17 cellular contexts compared by ENCODE assay signal in genomic region chr22:39341179-39341578, GRCh38. TPM values are rescaled to one million over a fixed set of nuclear protein-coding genes. Genes with fewer than 3 reads are reported as not detected.
DNase-seq lines count a peak whose midpoint lies in the region; ATAC-seq, FAIRE-seq and TF ChIP-seq lines count a peak whose summit lies in the region.
"Had no signal": no experiment of that assay in that cellular context is flagged by ENCODE, and none has a peak within 500 bp of the region (broad histone marks: within the 10 kb centered on the region; RNA-seq: fewer than 3 reads in every experiment).

No MANE protein-coding gene starts in this region.

- no peaks in the 10 kb centered on the region for H4K20me1 ChIP-seq in osteoblast (ENCODE audit: insufficient read depth, low read length)
- H4K20me1 ChIP-seq: BLaER1 had no signal

- H3K27me3 Mint-ChIP-seq in activated CD4-positive, alpha-beta T cell treated with anti-CD3 and anti-CD28 coated beads, Interleukin-2, amount 10 ng/mL, durations not matched to agents 24 days and 14 days: peaks cover 34% of the 10 kb centered on the region
- H3K27me3 Mint-ChIP-seq in Caco-2 (ENCODE audit: insufficient read depth, unreplicated experiment): no peaks in the 10 kb centered on the region

- H3K4me1 ChIP-seq in ectodermal cell (ENCODE audit: control insufficient read depth, insufficient read depth, low read length) (no peaks in the 10 kb centered on the region), osteoblast (ENCODE audit: insufficient read depth, low read length) (peaks cover 6% of the 10 kb centered on the region), psoas muscle (no peaks in the 10 kb centered on the region), Caco-2 (peaks cover 10% of the 10 kb centered on the region)
- no peaks in the 10 kb centered on the region for H3K4me1 ChIP-seq in effector memory CD4-positive, alpha-beta T cell (ENCODE audit: control insufficient read depth, insufficient read depth, low read length, poor library complexity, severe bottlenecking)

- ATAC-seq in psoas muscle: no peak
- ATAC-seq: GM12878, HCT116 had no signal

- peak; percentile 26 for FAIRE-seq in HTR-8/SVneo (lab: Jason Lieb, UNC)
- FAIRE-seq: GM12878, GM18507 had no signal

- H3K4me3 ChIP-seq in ectodermal cell (ENCODE audit: insufficient read depth, low read depth, low read length) (no peak overlapping the region), osteoblast (ENCODE audit: insufficient read depth, low read length) (no peak overlapping the region), psoas muscle (no peak overlapping the region), Caco-2 (ENCODE audit: low read depth, low read length) (no peak overlapping the region)
- H3K4me3 ChIP-seq in effector memory CD4-positive, alpha-beta T cell (ENCODE audit: insufficient read depth, low read depth, low read length, poor library complexity, severe bottlenecking): no peak overlapping the region
- H3K4me3 ChIP-seq: BLaER1, GM12878 had no signal

- no peaks in the 10 kb centered on the region for H3K9me3 Mint-ChIP-seq in activated CD4-positive, alpha-beta T cell treated with anti-CD3 and anti-CD28 coated beads, Interleukin-2, amount 10 ng/mL, durations not matched to agents 24 days and 14 days
- H3K9me3 Mint-ChIP-seq in Caco-2 (ENCODE audit: unreplicated experiment): no peaks in the 10 kb centered on the region
- H3K9me3 Mint-ChIP-seq: CD8-positive, alpha-beta memory T cell had no signal

- CTCF ChIA-PET in Caco-2 (lab: Charles Lee): no interaction called here

- TF ChIP-seq CTCF in osteoblast (IDR thresholded peaks at IDR 0.05; ENCODE audit: extremely low read depth, low read depth, low read length) (no peak), psoas muscle (IDR thresholded peaks at IDR 0.05) (no peak), Caco-2 (IDR thresholded peaks at IDR 0.05; ENCODE audit: insufficient read depth in 1 of 2, low read depth in 1 of 2, low read length in 1 of 2, severe bottlenecking in 1 of 2, unreplicated experiment in 1 of 2) (no peak)

- POLR2A ChIA-PET in Caco-2 (lab: Charles Lee): interaction anchor here (0.5 kb wide), 1 partner anchor 52 kb away, joined by 3 read pairs; no protein-coding TSS in a partner anchor

- no peak overlapping the region for H2AFZ ChIP-seq in osteoblast (ENCODE audit: low read length)

- H3K27me3 ChIP-seq in ectodermal cell (ENCODE audit: control insufficient read depth, insufficient read depth, low read length, poor library complexity, severe bottlenecking) (peaks cover 3% of the 10 kb centered on the region), osteoblast (ENCODE audit: insufficient read depth, low read length) (peaks cover 7% of the 10 kb centered on the region), psoas muscle (ENCODE audit: insufficient read depth in 3 of 3, low read length in 2 of 3) (peaks cover 0 to 3% (median 0%) of the 10 kb centered on the region in 3 donors), Caco-2 (replicated peaks; ENCODE audit: control insufficient read depth, insufficient read depth, low read length) (no peaks in the 10 kb centered on the region)
- no peaks in the 10 kb centered on the region for H3K27me3 ChIP-seq in effector memory CD4-positive, alpha-beta T cell (replicated peaks; ENCODE audit: control insufficient read depth, insufficient read depth, low read length, poor library complexity, severe bottlenecking)
- H3K27me3 ChIP-seq: BLaER1 had no signal

- no peak overlapping the region for H3K27ac Mint-ChIP-seq in activated CD4-positive, alpha-beta T cell treated with anti-CD3 and anti-CD28 coated beads, Interleukin-2, amount 10 ng/mL, durations not matched to agents 24 days and 14 days
- H3K27ac Mint-ChIP-seq in Caco-2 (ENCODE audit: unreplicated experiment): no peak overlapping the region
- H3K27ac Mint-ChIP-seq: CD8-positive, alpha-beta memory T cell had no signal

- no peaks in the 10 kb centered on the region for H3K36me3 Mint-ChIP-seq in activated CD4-positive, alpha-beta T cell treated with anti-CD3 and anti-CD28 coated beads, Interleukin-2, amount 10 ng/mL, durations not matched to agents 24 days and 14 days (ENCODE audit: low read depth)
- no peaks in the 10 kb centered on the region for H3K36me3 Mint-ChIP-seq in Caco-2 (ENCODE audit: insufficient read depth, unreplicated experiment)
- H3K36me3 Mint-ChIP-seq: CD8-positive, alpha-beta memory T cell had no signal

- H3K4me3 Mint-ChIP-seq in activated CD4-positive, alpha-beta T cell treated with anti-CD3 and anti-CD28 coated beads, Interleukin-2, amount 10 ng/mL, durations not matched to agents 24 days and 14 days: no peak overlapping the region
- H3K4me3 Mint-ChIP-seq in Caco-2 (ENCODE audit: unreplicated experiment): no peak overlapping the region
- H3K4me3 Mint-ChIP-seq: CD8-positive, alpha-beta memory T cell had no signal

- intact Hi-C loops in activated CD4-positive, alpha-beta T cell treated with anti-CD3 and anti-CD28 coated beads, Interleukin-2, amount 10 ng/mL, durations not matched to agents 24 days and 14 days (cut with micrococcal nuclease): no loop called here
- intact Hi-C loops in psoas muscle (cut with DNase I): loop anchor here (5.0 to 10.0 kb wide), 2 partner anchors 174 to 186 kb away; no protein-coding TSS in a partner anchor
- intact Hi-C loops in Caco-2 (cut with micrococcal nuclease; ENCODE audit: unreplicated experiment): loop anchor here (10.0 kb wide), 2 partner anchors 54 to 184 kb away; partner anchors contain the start of genes ATF4 and TAB1

- no TSS peak for BruUV-seq in Caco-2 (replicated peaks; lab: Mats Ljungman, UMichigan)

- H3K79me2 ChIP-seq in osteoblast (ENCODE audit: insufficient read depth, low read length): no peaks in the 10 kb centered on the region

- H3K36me3 ChIP-seq in ectodermal cell (ENCODE audit: control insufficient read depth, insufficient read depth, low read length): no peaks in the 10 kb centered on the region
- no peaks in the 10 kb centered on the region for H3K36me3 ChIP-seq in osteoblast (ENCODE audit: insufficient read depth, low read length)
- H3K36me3 ChIP-seq in psoas muscle (ENCODE audit: insufficient read depth in 1 of 2, low read depth in 1 of 2): no peaks in the 10 kb centered on the region
- no peaks in the 10 kb centered on the region for H3K36me3 ChIP-seq in effector memory CD4-positive, alpha-beta T cell (ENCODE audit: control insufficient read depth, insufficient read depth, low read length)
- H3K36me3 ChIP-seq in Caco-2 (ENCODE audit: control insufficient read depth, insufficient read depth, low read length): no peaks in the 10 kb centered on the region
- H3K36me3 ChIP-seq: BLaER1 had no signal

- no peak overlapping the region for H3K4me2 ChIP-seq in osteoblast (ENCODE audit: insufficient read depth, low read length)
- H3K4me2 ChIP-seq: BLaER1 had no signal

- peaks cover 4% of the 10 kb centered on the region for H3K4me1 Mint-ChIP-seq in activated CD4-positive, alpha-beta T cell treated with anti-CD3 and anti-CD28 coated beads, Interleukin-2, amount 10 ng/mL, durations not matched to agents 24 days and 14 days
- H3K4me1 Mint-ChIP-seq in Caco-2 (ENCODE audit: low read depth, unreplicated experiment): peaks cover 12% of the 10 kb centered on the region

- H3K9me3 ChIP-seq in ectodermal cell (ENCODE audit: control insufficient read depth, low read length) (no peaks in the 10 kb centered on the region), osteoblast (ENCODE audit: low read depth, low read length) (no peaks in the 10 kb centered on the region), psoas muscle (no peaks in the 10 kb centered on the region), Caco-2 (no peaks in the 10 kb centered on the region)
- no peaks in the 10 kb centered on the region for H3K9me3 ChIP-seq in effector memory CD4-positive, alpha-beta T cell (ENCODE audit: control insufficient read depth, low read length)
- H3K9me3 ChIP-seq: BLaER1 had no signal

- H3K27ac ChIP-seq in ectodermal cell (ENCODE audit: insufficient read depth, low read depth, low read length, poor library complexity, severe bottlenecking): peak overlapping the region; percentile 8
- H3K27ac ChIP-seq in osteoblast (ENCODE audit: low read depth, low read length): no peak overlapping the region
- H3K27ac ChIP-seq in psoas muscle: no peak overlapping the region
- H3K27ac ChIP-seq in effector memory CD4-positive, alpha-beta T cell (ENCODE audit: insufficient read depth, low read length, poor library complexity, severe bottlenecking): no peak overlapping the region
- H3K27ac ChIP-seq: 22Rv1, BLaER1 had no signal

- WGBS in ectodermal cell, 2 experiments: 66 to 68% methylated on average over 3 of the region's 3 CpGs
- WGBS in psoas muscle, 3 donors: 70 to 82% (median 76%) methylated on average over 3 of the region's 3 CpGs

- peak; percentile 49 for DNase-seq in activated CD4-positive, alpha-beta T cell treated with anti-CD3 and anti-CD28 coated beads, Interleukin-2, amount 10 ng/mL, durations not matched to agents 24 days and 14 days
- DNase-seq in activated CD4-positive, alpha-beta T cell treated with anti-CD3 and anti-CD28 coated beads, Interleukin-2, amount 50 U/mL, for 4 hours: no peak
- DNase-seq in HTR-8/SVneo (ENCODE audit: insufficient read length, low spot score): no peak
- peak; percentile 39 for DNase-seq in osteoblast (ENCODE audit: insufficient read length, low spot score, missing footprints)
- no peak for DNase-seq in psoas muscle
- DNase-seq in effector memory CD4-positive, alpha-beta T cell: no peak
- DNase-seq in Caco-2: no peak
- DNase-seq: AML-193; CD8-positive, alpha-beta memory T cell; DMS 273 treated with DMSO at 0.1 percent for 48 hours; KG1 had no signal

RNA-seq across cellular contexts. Expression of gene SYNGR1, which starts 8.6 kb away (rescaled TPM):
- not detected in 2 replicates for total RNA-seq in activated CD4-positive, alpha-beta T cell treated with anti-CD3 and anti-CD28 coated beads, Interleukin-2, amount 10 ng/mL, durations not matched to agents 24 days and 14 days
- polyA plus RNA-seq in ectodermal cell (2013, experiment 1 of 4): 33.4 TPM
- 31.1 TPM for polyA plus RNA-seq in ectodermal cell (2013, experiment 2 of 4)
- polyA plus RNA-seq in ectodermal cell (2013, experiment 3 of 4): 30.1 TPM
- polyA plus RNA-seq in ectodermal cell (2013, experiment 4 of 4): 32.9 TPM
- total RNA-seq in osteoblast (2.1 and 3.6 TPM in 2 replicates), psoas muscle (10 to 100 TPM; 15.3 to 20.4 (median 16.0) TPM), Caco-2 (2022) (20.2 and 21.9 TPM in 2 replicates)
- 10 to 100 TPM; 28.5 to 39.9 (median 37.1) TPM for polyA plus RNA-seq in psoas muscle

RNA-seq across cellular contexts. Expression of gene RPL3, which starts 21.8 kb away (rescaled TPM):
- 2,129 and 2,132 TPM in 2 replicates for total RNA-seq in activated CD4-positive, alpha-beta T cell treated with anti-CD3 and anti-CD28 coated beads, Interleukin-2, amount 10 ng/mL, durations not matched to agents 24 days and 14 days
- polyA plus RNA-seq in ectodermal cell (2013, experiment 1 of 4): 3,399 TPM
- polyA plus RNA-seq in ectodermal cell (2013, experiment 2 of 4): 3,309 TPM
- 3,318 TPM for polyA plus RNA-seq in ectodermal cell (2013, experiment 3 of 4)
- polyA plus RNA-seq in ectodermal cell (2013, experiment 4 of 4): 3,633 TPM
- total RNA-seq in osteoblast (1,858 and 2,119 TPM in 2 replicates), psoas muscle (100 to 1,000 TPM; 266 to 539 (median 329) TPM), Caco-2 (2022) (1,668 and 1,699 TPM in 2 replicates)
- polyA plus RNA-seq in psoas muscle: 1,000 to 10,000 TPM in 1 of 3 donors, 100 to 1,000 TPM in 2; 470 to 1,471 (median 727) TPM

RNA-seq across cellular contexts. Expression of gene TAB1, which starts 58.4 kb away (rescaled TPM):
- total RNA-seq in activated CD4-positive, alpha-beta T cell treated with anti-CD3 and anti-CD28 coated beads, Interleukin-2, amount 10 ng/mL, durations not matched to agents 24 days and 14 days: 24.9 and 27.0 TPM in 2 replicates
- 33.0 TPM for polyA plus RNA-seq in ectodermal cell (2013, experiment 1 of 4)
- polyA plus RNA-seq in ectodermal cell (2013, experiment 2 of 4): 29.7 TPM
- polyA plus RNA-seq in ectodermal cell (2013, experiment 3 of 4): 22.4 TPM
- 27.8 TPM for polyA plus RNA-seq in ectodermal cell (2013, experiment 4 of 4)
- total RNA-seq in osteoblast (12.7 TPM in 2 replicates), psoas muscle (10 to 100 TPM in 3 of 4 donors, 1 to 10 TPM in 1; 9.7 to 22.1 (median 17.3) TPM), Caco-2 (2022) (25.7 and 26.1 TPM in 2 replicates)
- polyA plus RNA-seq in psoas muscle: 10 to 100 TPM; 10.4 to 17.4 (median 12.8) TPM

Comparison
In these comparisons a context has a peak if more than half of its experiments do, and no peak if none do; other contexts are left out.
1. DNase-seq: peak in activated CD4-positive, alpha-beta T cell treated with anti-CD3 and anti-CD28 coated beads, Interleukin-2, amount 10 ng/mL, durations not matched to agents 24 days and 14 days (single experiment) and osteoblast (single experiment); none in activated CD4-positive, alpha-beta T cell treated with anti-CD3 and anti-CD28 coated beads, Interleukin-2, amount 50 U/mL, for 4 hours (0 of 2), HTR-8/SVneo (single experiment), psoas muscle (0 of 2), effector memory CD4-positive, alpha-beta T cell (0 of 3) and Caco-2 (0 of 2).